1 cellular context compared by ENCODE assay signal in genomic region chr4:158929939-158930344, GRCh38.
TF ChIP-seq lines count a peak whose summit lies in the region.

No MANE protein-coding gene starts in this region.

TF ChIP-seq in K562, 482 proteins besides CTCF, POLR2A, EP300 and RAD21 (continued from another document and continues in another):
- TF ChIP-seq UBTF (IDR thresholded peaks at IDR 0.05; ENCODE audit: borderline replicate concordance in 1 of 2, low read depth in 2 of 2, low read length in 2 of 2) = no peak
- no peak for TF ChIP-seq HDAC3 (IDR thresholded peaks at IDR 0.05; ENCODE audit: borderline replicate concordance, partially characterized antibody)
- no peak for TF ChIP-seq DMBX1 (CRISPR knock-in tag; IDR thresholded peaks at IDR 0.05; ENCODE audit: borderline replicate concordance)
- no peak for TF ChIP-seq ERF (CRISPR knock-in tag; IDR thresholded peaks at IDR 0.05)
- no peak for TF ChIP-seq ETV6 (IDR thresholded peaks at IDR 0.05; ENCODE audit: borderline replicate concordance in 1 of 2, low read depth in 2 of 2, low read length in 1 of 2)
- TF ChIP-seq ETV6 (CRISPR knock-in tag; IDR thresholded peaks at IDR 0.05; ENCODE audit: borderline replicate concordance) = no peak
- no peak for TF ChIP-seq TBL1XR1 (IDR thresholded peaks at IDR 0.05; ENCODE audit: low read length in 2 of 2)
- no peak for TF ChIP-seq NR2F6 (CRISPR knock-in tag; IDR thresholded peaks at IDR 0.05)
- no peak for TF ChIP-seq CEBPB (tag; IDR thresholded peaks at IDR 0.05)
- TF ChIP-seq ZNF655 (CRISPR knock-in tag; IDR thresholded peaks at IDR 0.05) = no peak
- no peak for TF ChIP-seq SNRNP70 (optimal IDR thresholded peaks at IDR 0.05; ENCODE audit: low read depth, low read length)
- peak; percentile 68 for TF ChIP-seq ARID1B (IDR thresholded peaks at IDR 0.05)
- TF ChIP-seq SLC30A9 (CRISPR knock-in tag; IDR thresholded peaks at IDR 0.05) = no peak
- no peak for TF ChIP-seq JUN (IDR thresholded peaks at IDR 0.05; ENCODE audit: borderline replicate concordance, low read depth, low read length)
- no peak for TF ChIP-seq JUN (CRISPR knock-in tag; IDR thresholded peaks at IDR 0.05; ENCODE audit: borderline replicate concordance)
- no peak for TF ChIP-seq RBM17 (IDR thresholded peaks at IDR 0.05; ENCODE audit: borderline replicate concordance, low read depth, low read length)
- no peak for TF ChIP-seq FOS (IDR thresholded peaks at IDR 0.05; ENCODE audit: extremely low read depth, insufficient read length)
- TF ChIP-seq MXD1 (CRISPR knock-in tag; IDR thresholded peaks at IDR 0.05; ENCODE audit: borderline replicate concordance, poor library complexity, severe bottlenecking) = no peak
- TF ChIP-seq TCF7 (IDR thresholded peaks at IDR 0.05; ENCODE audit: borderline replicate concordance) = no peak
- peak; percentile 47; the same call in 1 of the 2 replicates for TF ChIP-seq PKNOX1 (IDR thresholded peaks at IDR 0.05)
- no peak for TF ChIP-seq NR0B1 (IDR thresholded peaks at IDR 0.05; ENCODE audit: partially characterized antibody)
- TF ChIP-seq NCOA6 (IDR thresholded peaks at IDR 0.05) = no peak
- no peak for TF ChIP-seq ZZZ3 (IDR thresholded peaks at IDR 0.05)
- no peak for TF ChIP-seq ZBED1 (IDR thresholded peaks at IDR 0.05)
- TF ChIP-seq HDAC8 (tag; IDR thresholded peaks at IDR 0.05) = no peak
- TF ChIP-seq TSC22D4 (tag; IDR thresholded peaks at IDR 0.05) = no peak
- no peak for TF ChIP-seq RREB1 (CRISPR knock-in tag; IDR thresholded peaks at IDR 0.05)
- no peak for TF ChIP-seq ZNF384 (IDR thresholded peaks at IDR 0.05; ENCODE audit: low read depth, low read length)
- no peak for TF ChIP-seq POLR3A (IDR thresholded peaks at IDR 0.05; ENCODE audit: borderline replicate concordance, extremely low read depth, insufficient read depth, insufficient read length)
- no peak for TF ChIP-seq ZNF79 (CRISPR knock-in tag; IDR thresholded peaks at IDR 0.05; ENCODE audit: low read depth)
- TF ChIP-seq CTCFL (IDR thresholded peaks at IDR 0.05; ENCODE audit: borderline replicate concordance, insufficient read depth, low read depth, low read length, poor library complexity, severe bottlenecking) = no peak
- no peak for TF ChIP-seq CBX1 (IDR thresholded peaks at IDR 0.05; ENCODE audit: low read depth)
- no peak for TF ChIP-seq ZNF133 (CRISPR knock-in tag; IDR thresholded peaks at IDR 0.05)
- TF ChIP-seq RBFOX2 (IDR thresholded peaks at IDR 0.05; ENCODE audit: low read depth, low read length) = no peak
- no peak for TF ChIP-seq XRCC4 (IDR thresholded peaks at IDR 0.05; ENCODE audit: extremely low read depth, insufficient read depth, insufficient read length)
- no peak for TF ChIP-seq ELF4 (CRISPR knock-in tag; IDR thresholded peaks at IDR 0.05)
- TF ChIP-seq DLX4 (CRISPR knock-in tag; IDR thresholded peaks at IDR 0.05) = no peak
- no peak for TF ChIP-seq ZNF785 (CRISPR knock-in tag; IDR thresholded peaks at IDR 0.05)
- TF ChIP-seq TAF1 (IDR thresholded peaks at IDR 0.05; ENCODE audit: control insufficient read depth, extremely low read depth, insufficient read depth, low read length, severe bottlenecking) = no peak
- 0 out of 2 replicates have a peak, but pooled peaks have one; percentile 8 for TF ChIP-seq FOSL1 (tag; conservative IDR thresholded peaks at IDR 0.05)
- no peak for TF ChIP-seq MXI1 (IDR thresholded peaks at IDR 0.05; ENCODE audit: low read depth, low read length)
- no peak for TF ChIP-seq ARHGAP35 (IDR thresholded peaks at IDR 0.05; ENCODE audit: partially characterized antibody)
- no peak for TF ChIP-seq RNF2 (IDR thresholded peaks at IDR 0.05)
- peak; percentile 60; the same call in 1 of the 2 replicates for TF ChIP-seq SMARCE1 (IDR thresholded peaks at IDR 0.05)
- TF ChIP-seq KLF13 (tag; IDR thresholded peaks at IDR 0.05; ENCODE audit: borderline replicate concordance, low read depth) = no peak
- no peak for TF ChIP-seq ZSCAN32 (CRISPR knock-in tag; IDR thresholded peaks at IDR 0.05)
- no peak for TF ChIP-seq ZNF764 (CRISPR knock-in tag; IDR thresholded peaks at IDR 0.05; ENCODE audit: low read depth)
- TF ChIP-seq ZNF398 (CRISPR knock-in tag; IDR thresholded peaks at IDR 0.05) = no peak
